12 cellular contexts compared by ENCODE assay signal in genomic region chr9:86943223-86943870, GRCh38. TPM values are rescaled to one million over a fixed set of nuclear protein-coding genes. Genes with fewer than 3 reads are reported as not detected.
DNase-seq lines count a peak whose midpoint lies in the region; ATAC-seq, FAIRE-seq and TF ChIP-seq lines count a peak whose summit lies in the region.
"Had no signal": no experiment of that assay in that cellular context is flagged by ENCODE, and none has a peak within 500 bp of the region (broad histone marks: within the 10 kb centered on the region; RNA-seq: fewer than 3 reads in every experiment).

No MANE protein-coding gene starts in this region.

- POLR2A ChIA-PET in MCF 10A (lab: Yijun Ruan, JAX): interaction anchor here (0.6 to 1.3 kb wide), 6 partner anchors 33 to 448 kb away, joined by 3 to 5 read pairs (median 4); no protein-coding TSS in a partner anchor

- no peak overlapping the region for H3K4me2 ChIP-seq in mammary epithelial cell (ENCODE audit: insufficient read depth, low read depth, low read length)
- H3K4me2 ChIP-seq in mesenchymal stem cell (ENCODE audit: low read length, poor library complexity, severe bottlenecking): peak overlapping the region; percentile 49

- dilution Hi-C loops in mammary epithelial cell (cut with HindIII; ENCODE audit: low sequenced_read_pairs): no loop called here

- no peaks in the 10 kb centered on the region for H3K9me3 ChIP-seq in mammary epithelial cell (replicated peaks; ENCODE audit: insufficient read depth, low read length)
- H3K9me3 ChIP-seq in mesenchymal stem cell (ENCODE audit: control insufficient read depth, low read length): no peaks in the 10 kb centered on the region
- no peaks in the 10 kb centered on the region for H3K9me3 ChIP-seq in thyroid gland
- H3K9me3 ChIP-seq in adrenal gland (replicated peaks in 1 of 3): no peaks in the 10 kb centered on the region

- 77% methylated on average over 10 of the region's 11 CpGs for WGBS in mammary epithelial cell (ENCODE audit: low coverage, missing lambda C conversion rate)
- WGBS in mesenchymal stem cell: 2% methylated on average over 7 of the region's 11 CpGs
- WGBS in thyroid gland, 2 donors: 10 to 15% methylated on average over 11 of the region's 11 CpGs
- WGBS in adrenal gland, 4 donors: 35 to 47% (median 43%) methylated on average over 11 of the region's 11 CpGs

- H3K27me3 Mint-ChIP-seq in MCF 10A (ENCODE audit: insufficient read depth, unreplicated experiment): no peaks in the 10 kb centered on the region

- H4K8ac ChIP-seq in mesenchymal stem cell (ENCODE audit: low read length): no peak overlapping the region

- peaks cover 7% of the 10 kb centered on the region for H3K79me2 ChIP-seq in mammary epithelial cell (ENCODE audit: insufficient read depth, low read length)

- H2AK5ac ChIP-seq in mesenchymal stem cell (ENCODE audit: low read length, severe bottlenecking): no peak overlapping the region

- H4K91ac ChIP-seq in mesenchymal stem cell (ENCODE audit: low read length): no peak overlapping the region

- peaks cover 3% of the 10 kb centered on the region for H3K79me1 ChIP-seq in mesenchymal stem cell (replicated peaks; ENCODE audit: low read length, poor library complexity, severe bottlenecking)

- H4K20me1 ChIP-seq in mammary epithelial cell (ENCODE audit: insufficient read depth, low read length): no peaks in the 10 kb centered on the region

- H2AFZ ChIP-seq in mammary epithelial cell (ENCODE audit: low read depth, low read length) (no peak overlapping the region), mesenchymal stem cell (ENCODE audit: low read depth, low read length) (no peak overlapping the region)

- no peak overlapping the region for H3K23ac ChIP-seq in mesenchymal stem cell (ENCODE audit: low read length in 2 of 2)

- no peak overlapping the region for H3K27ac Mint-ChIP-seq in MCF 10A (ENCODE audit: low read depth, unreplicated experiment)
- H3K27ac Mint-ChIP-seq: activated naive CD4-positive, alpha-beta T cell treated with anti-CD3 and anti-CD28 coated beads for 36 hours had no signal

- DNase-seq in MCF 10A (ENCODE audit: unreplicated experiment) (no peak), mammary epithelial cell (no peak), choroid plexus epithelial cell (ENCODE audit: low read depth) (peak; percentile 60), mesenchymal stem cell (peak; percentile 58), thyroid gland (peak; percentile 15 to 36), adrenal gland (no peak), H54 (ENCODE audit: insufficient read length, low spot score) (no peak)
- DNase-seq in stimulated activated naive CD8-positive, alpha-beta T cell treated with anti-CD3 and anti-CD28 coated beads, Interleukin-15, Interleukin-2, amounts not matched to agents 100 U/mL and 50 U/mL, for 24 hours: no peak
- DNase-seq: activated naive CD4-positive, alpha-beta T cell treated with anti-CD3 and anti-CD28 coated beads for 36 hours; NCI-H1694 had no signal

- TF ChIP-seq POLR2A in thyroid gland (IDR thresholded peaks at IDR 0.05) (no peak), adrenal gland (IDR thresholded peaks at IDR 0.05) (no peak), H54 (IDR thresholded peaks at IDR 0.05; ENCODE audit: low read depth, low read length) (no peak)

- H3K36me3 Mint-ChIP-seq in MCF 10A (ENCODE audit: insufficient read depth, unreplicated experiment): peaks cover 20% of the 10 kb centered on the region

- no peaks in the 10 kb centered on the region for H3K36me3 ChIP-seq in mammary epithelial cell (ENCODE audit: insufficient read depth, low read length)
- peaks cover 0 to 15% of the 10 kb centered on the region in 2 experiments for H3K36me3 ChIP-seq in mesenchymal stem cell (ENCODE audit: control insufficient read depth in 1 of 2, insufficient read depth in 2 of 2, low read depth in 1 of 2, low read length in 2 of 2)
- H3K36me3 ChIP-seq in thyroid gland: no peaks in the 10 kb centered on the region
- no peaks in the 10 kb centered on the region for H3K36me3 ChIP-seq in adrenal gland (replicated peaks in 1 of 2)

- peak overlapping the region; percentile 98 for H3K4me3 Mint-ChIP-seq in MCF 10A (ENCODE audit: unreplicated experiment)
- H3K4me3 Mint-ChIP-seq: activated naive CD4-positive, alpha-beta T cell treated with anti-CD3 and anti-CD28 coated beads for 36 hours had no signal

- CTCF ChIA-PET in MCF 10A (lab: Yijun Ruan, JAX): interaction anchor here (0.7 to 1.3 kb wide), 7 partner anchors 35 to 536 kb away, joined by 3 to 12 read pairs (median 3); no protein-coding TSS in a partner anchor
- CTCF ChIA-PET in mammary epithelial cell (lab: Charles Lee; ENCODE audit: low non-redundant PET): interaction anchor here (0.7 kb wide), 1 partner anchor 510 kb away, joined by 34 read pairs; no protein-coding TSS in a partner anchor

- no peak overlapping the region for H2BK120ac ChIP-seq in mesenchymal stem cell (ENCODE audit: low read depth, low read length)

- intact Hi-C loops in MCF 10A (cut with micrococcal nuclease) (loop anchor here (10.0 kb wide), 1 partner anchor 121 kb away; no protein-coding TSS in a partner anchor), mammary epithelial cell (cut with micrococcal nuclease) (loop anchor here (10.0 kb wide), 2 partner anchors 199 to 251 kb away; no protein-coding TSS in a partner anchor), thyroid gland (cut with DNase I) (no loop called here), adrenal gland (cut with DNase I) (no loop called here)

- no peak overlapping the region for H2BK15ac ChIP-seq in mesenchymal stem cell (ENCODE audit: low read depth, poor library complexity, severe bottlenecking)

- no peak overlapping the region for H2BK5ac ChIP-seq in mesenchymal stem cell (ENCODE audit: low read depth, low read length, poor library complexity, severe bottlenecking)

- H3K4me1 ChIP-seq in mammary epithelial cell (ENCODE audit: insufficient read depth, low read length) (peaks cover 5% of the 10 kb centered on the region), mesenchymal stem cell (ENCODE audit: control insufficient read depth, insufficient read depth, low read depth, low read length) (peaks cover 7% of the 10 kb centered on the region), thyroid gland (peaks cover 9 to 13% of the 10 kb centered on the region in 2 donors), adrenal gland (replicated peaks in 1 of 2) (peaks cover 5 to 14% of the 10 kb centered on the region in 2 donors)

- H3K9ac ChIP-seq in mammary epithelial cell (ENCODE audit: insufficient read depth, low read length) (no peak overlapping the region), mesenchymal stem cell (ENCODE audit: low read length) (peak overlapping the region; percentile 100)

- H3K14ac ChIP-seq in mesenchymal stem cell (ENCODE audit: low read length in 2 of 2): no peak overlapping the region

- H3K18ac ChIP-seq in mesenchymal stem cell (ENCODE audit: low read depth in 1 of 2, low read length in 2 of 2): no peak overlapping the region

- in situ Hi-C loops in mammary epithelial cell (cut with MboI; ENCODE audit: low sequenced_read_pairs in 2 of 2): loop anchor here (10.0 to 25.0 kb wide), 4 partner anchors 306 to 719 kb away; no protein-coding TSS in a partner anchor

- ATAC-seq in stimulated activated naive CD8-positive, alpha-beta T cell treated with anti-CD3 and anti-CD28 coated beads, Interleukin-15, Interleukin-2, amounts not matched to agents 100 U/mL and 50 U/mL, for 24 hours: no peak
- ATAC-seq: activated CD4-positive, CD25-positive, alpha-beta regulatory T cell treated with anti-CD3 and anti-CD28 coated beads, Interleukin-2, amount 50 U/mL, for 24 hours had no signal

- H3K9me3 Mint-ChIP-seq in MCF 10A (ENCODE audit: unreplicated experiment): no peaks in the 10 kb centered on the region
- H3K9me3 Mint-ChIP-seq: activated naive CD4-positive, alpha-beta T cell treated with anti-CD3 and anti-CD28 coated beads for 36 hours had no signal

- H2BK12ac ChIP-seq in mesenchymal stem cell (ENCODE audit: low read length in 2 of 2): no peak overlapping the region

- FAIRE-seq in H54 (lab: Jason Lieb, UNC): no peak

- peaks cover 6% of the 10 kb centered on the region for H3K4me1 Mint-ChIP-seq in MCF 10A (ENCODE audit: insufficient read depth, unreplicated experiment)

- H3K27ac ChIP-seq in mammary epithelial cell (ENCODE audit: insufficient read depth, low read depth, low read length): no peak overlapping the region
- H3K27ac ChIP-seq in mesenchymal stem cell (ENCODE audit: low read length, poor library complexity, severe bottlenecking): no peak overlapping the region
- H3K27ac ChIP-seq in thyroid gland: no peak overlapping the region
- no peak overlapping the region for H3K27ac ChIP-seq in adrenal gland

- no peaks in the 10 kb centered on the region for H3K27me3 ChIP-seq in mammary epithelial cell (ENCODE audit: insufficient read depth, low read length)
- H3K27me3 ChIP-seq in mesenchymal stem cell (ENCODE audit: control insufficient read depth in 1 of 2, insufficient read depth in 1 of 2, low read length in 2 of 2): no peaks in the 10 kb centered on the region
- peaks cover 10% of the 10 kb centered on the region for H3K27me3 ChIP-seq in thyroid gland
- no peaks in the 10 kb centered on the region for H3K27me3 ChIP-seq in adrenal gland

- H3K4me3 ChIP-seq in mammary epithelial cell (replicated peaks in 1 of 3; ENCODE audit: insufficient read depth in 1 of 3, low read depth in 2 of 3, low read length in 3 of 3): no peak overlapping the region
- H3K4me3 ChIP-seq in choroid plexus epithelial cell (ENCODE audit: low read depth, low read length): peak overlapping the region; percentile 18
- peak overlapping the region in 1 of 2 experiments; percentile 94 for H3K4me3 ChIP-seq in mesenchymal stem cell (ENCODE audit: insufficient read depth in 1 of 2, low read depth in 1 of 2, low read length in 2 of 2)
- no peak overlapping the region for H3K4me3 ChIP-seq in thyroid gland (replicated peaks in 1 of 3)
- H3K4me3 ChIP-seq in adrenal gland: no peak overlapping the region

- H3K4ac ChIP-seq in mesenchymal stem cell (ENCODE audit: low read depth in 1 of 2, low read length in 2 of 2): no peak overlapping the region

- BruUV-seq in MCF 10A (replicated peaks; lab: Mats Ljungman, UMichigan) (no TSS peak), mammary epithelial cell (replicated peaks; lab: Mats Ljungman, UMichigan) (no TSS peak)

- TF ChIP-seq CTCF in MCF 10A (IDR thresholded peaks at IDR 0.05; ENCODE audit: unreplicated experiment) (no peak), mammary epithelial cell (conservative IDR thresholded peaks at IDR 0.05 in 1 of 2, IDR thresholded peaks at IDR 0.05 in 1 of 2; ENCODE audit: extremely low read depth in 1 of 2, insufficient read depth in 1 of 2, low read depth in 1 of 2, low read length in 2 of 2) (no peak), choroid plexus epithelial cell (conservative IDR thresholded peaks at IDR 0.05; ENCODE audit: low read depth, low read length) (no peak), thyroid gland (IDR thresholded peaks at IDR 0.05) (no peak), adrenal gland (IDR thresholded peaks at IDR 0.05) (no peak)

RNA-seq across cellular contexts. Expression of gene GAS1, which starts 4.0 kb away (rescaled TPM):
- total RNA-seq in MCF 10A (2022): 11.0 and 11.4 TPM in 2 replicates
- 10 to 100 TPM in 1 of 2 donors, 1 to 10 TPM in 1; 2.8 to 15.7 TPM for total RNA-seq in mammary epithelial cell
- polyA plus RNA-seq in mammary epithelial cell: 1.4 TPM
- 1.7 TPM for polyA minus RNA-seq in mammary epithelial cell
- polyA plus RNA-seq in mesenchymal stem cell (2013, experiment 1 of 2): 22.5 TPM
- polyA plus RNA-seq in mesenchymal stem cell (2013, experiment 2 of 2): 23.1 TPM
- 10 to 100 TPM; 17.1 to 88.6 (median 35.3) TPM for total RNA-seq in thyroid gland
- 10 to 100 TPM in 6 of 8 donors, 1 to 10 TPM in 2; 4.7 to 49.0 (median 18.0) TPM for total RNA-seq in adrenal gland
- 1 to 10 TPM; 4.4 to 7.9 (median 7.3) TPM for polyA plus RNA-seq in adrenal gland
- total RNA-seq: G401 had no signal

Comparison
In these comparisons a context has a peak if more than half of its experiments do, and no peak if none do; other contexts are left out.
1. DNase-seq: peak in choroid plexus epithelial cell (single experiment), mesenchymal stem cell (single experiment) and thyroid gland (2 of 2); none in MCF 10A (single experiment), mammary epithelial cell (single experiment), adrenal gland (0 of 7), stimulated activated naive CD8-positive, alpha-beta T cell treated with anti-CD3 and anti-CD28 coated beads, Interleukin-15, Interleukin-2, amounts not matched to agents 100 U/mL and 50 U/mL, for 24 hours (single experiment) and H54 (single experiment).
2. intact Hi-C loops: an anchor here in MCF 10A (10.0 kb wide) and mammary epithelial cell (10.0 kb wide); none called in thyroid gland and adrenal gland.